Comparison of ENCODE assay signal across 31 cellular contexts in the genomic region with DNA sequence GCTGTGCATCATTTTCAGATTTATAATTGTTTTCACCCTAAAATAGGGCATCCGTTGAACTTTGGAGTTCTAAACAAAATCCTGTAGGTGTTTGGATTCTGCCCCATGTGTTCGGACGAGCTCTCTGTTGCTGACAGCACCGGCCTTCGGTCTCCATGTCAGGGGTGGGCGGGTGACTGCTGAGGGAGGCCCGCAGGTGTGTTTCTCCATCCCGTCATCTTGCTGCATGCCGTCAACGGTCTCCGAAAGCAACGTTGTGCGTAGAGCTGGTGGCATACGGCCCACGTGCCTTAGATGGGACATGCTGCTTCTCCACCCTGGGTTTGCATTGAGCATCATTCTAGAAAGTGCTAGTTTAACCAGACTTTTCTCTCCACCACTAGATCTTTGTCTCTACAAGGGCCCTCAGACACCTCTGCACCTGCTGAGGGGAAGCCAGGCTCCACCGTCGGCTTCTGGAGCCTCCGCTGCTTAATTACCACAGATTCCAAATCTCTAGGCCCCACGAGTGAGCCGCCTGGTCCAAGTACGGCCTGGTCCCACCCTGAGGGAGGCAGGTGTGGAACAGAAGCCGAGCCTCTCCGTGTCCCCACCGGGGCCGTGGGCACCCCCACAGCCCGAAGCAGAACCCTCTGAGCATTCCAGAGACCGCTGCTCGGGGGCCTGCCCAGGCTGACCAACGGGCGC. TPM values are rescaled to one million over a fixed set of nuclear protein-coding genes. Genes with fewer than 3 reads are reported as not detected.
"Had no signal": no experiment of that assay in that cellular context is flagged by ENCODE, and none has a peak within 500 bp of the region (broad histone marks: within the 10 kb centered on the region; RNA-seq: fewer than 3 reads in every experiment).

No MANE protein-coding gene starts in this region.

- H3K4me3 ChIP-seq: body of pancreas, cardiac muscle cell, gastrocnemius medialis, ovary, prostate gland, skin epidermis, suprapubic skin, tibial artery had no signal

- H3K4me1 Mint-ChIP-seq: activated T-helper 17 cell treated with anti-CD3 and anti-CD28 coated beads, Interleukin-2, amount 50 U/mL, for 72 hours had no signal

- H3K36me3 ChIP-seq: ovary, prostate gland had no signal

- H3K4me1 ChIP-seq: body of pancreas, gastrocnemius medialis, prostate gland, suprapubic skin, tibial artery had no signal

- H3K27me3 Mint-ChIP-seq: activated CD4-positive, alpha-beta T cell treated with anti-CD3 and anti-CD28 coated beads, Interleukin-2, amount 10 ng/mL, durations not matched to agents 24 days and 14 days; activated CD8-positive, alpha-beta T cell treated with anti-CD3 and anti-CD28 coated beads for 36 hours; activated naive CD8-positive, alpha-beta T cell; activated T-helper 17 cell treated with anti-CD3 and anti-CD28 coated beads, Interleukin-2, amount 50 U/mL, for 72 hours; effector memory CD8-positive, alpha-beta T cell; naive B cell; stimulated activated memory B cell treated with anti-CD40 and anti-IgM and Interleukin-4, amounts not matched to agents 10 μg/mL and 1 μg/mL and 100 μg/mL, for 72 hours had no signal

- H3K9me3 Mint-ChIP-seq: activated CD4-positive, alpha-beta T cell treated with anti-CD3 and anti-CD28 coated beads, Interleukin-2, amount 10 ng/mL, durations not matched to agents 24 days and 14 days; activated CD8-positive, alpha-beta T cell treated with anti-CD3 and anti-CD28 coated beads for 36 hours; activated T-cell treated with anti-CD3 and anti-CD28 coated beads, Interleukin-2, amount 50 U/mL, for 4 hours; activated T-helper 17 cell treated with anti-CD3 and anti-CD28 coated beads, Interleukin-2, amount 50 U/mL, for 72 hours; effector memory CD8-positive, alpha-beta T cell; naive B cell; stimulated activated memory B cell treated with anti-CD40 and anti-IgM and Interleukin-4, amounts not matched to agents 10 μg/mL and 1 μg/mL and 100 μg/mL, for 72 hours had no signal

- H3K27me3 ChIP-seq: body of pancreas, cardiac muscle cell, gastrocnemius medialis, neutrophil, ovary, suprapubic skin, tibial artery had no signal

- H3K9me3 ChIP-seq: body of pancreas, gastrocnemius medialis, neutrophil, ovary, prostate gland, suprapubic skin, tibial artery had no signal

- H3K27ac ChIP-seq: body of pancreas, cardiac muscle cell, gastrocnemius medialis, neutrophil, ovary, prostate gland, skin epidermis, suprapubic skin, tibial artery had no signal

- ATAC-seq: activated CD8-positive, alpha-beta T cell treated with anti-CD3 and anti-CD28 coated beads for 36 hours; activated T-cell treated with anti-CD3 and anti-CD28 coated beads, Interleukin-2, amount 50 U/mL, for 4 hours; activated T-helper 17 cell treated with anti-CD3 and anti-CD28 coated beads, Interleukin-2, amount 50 U/mL, for 72 hours; body of pancreas; effector memory CD8-positive, alpha-beta T cell; gastrocnemius medialis; sciatic nerve had no signal

- H3K27ac Mint-ChIP-seq: activated CD4-positive, alpha-beta T cell treated with anti-CD3 and anti-CD28 coated beads, Interleukin-2, amount 10 ng/mL, durations not matched to agents 24 days and 14 days; activated CD8-positive, alpha-beta T cell treated with anti-CD3 and anti-CD28 coated beads for 36 hours; activated naive CD8-positive, alpha-beta T cell had no signal

- DNase-seq: activated CD4-positive, alpha-beta T cell treated with anti-CD3 and anti-CD28 coated beads, Interleukin-2, amount 10 ng/mL, durations not matched to agents 24 days and 14 days; activated CD4-positive, CD25-positive, alpha-beta regulatory T cell treated with anti-CD3 and anti-CD28 coated beads, Interleukin-2, amount 50 U/mL, for 72 hours; activated CD8-positive, alpha-beta T cell treated with anti-CD3 and anti-CD28 coated beads for 36 hours; activated naive CD4-positive, alpha-beta T cell treated with Interleukin-2 at 50 U/mL for 16 hours; activated T-cell treated with anti-CD3 and anti-CD28 coated beads, Interleukin-2, amount 50 U/mL, for 4 hours; anterior cingulate cortex; body of pancreas; cortex of kidney; effector memory CD8-positive, alpha-beta T cell; erythroblast; gastrocnemius medialis; glutamatergic neuron; hippocampal formation; mammary epithelial cell; nephron progenitor cell; ovary; retina; stimulated activated CD4-positive, alpha-beta T cell treated with anti-CD3 and anti-CD28 coated beads, Interleukin-12 subunit alpha, Interleukin-12 subunit beta, amount 100 ng/mL, for 4 hours; stimulated activated CD4-positive, alpha-beta T cell treated with anti-CD3 and anti-CD28 coated beads, Interleukin-4, amount 100 ng/mL, for 1 hour; T-helper 2 cell; tibial artery had no signal

- H3K4me3 Mint-ChIP-seq: activated CD4-positive, alpha-beta T cell treated with anti-CD3 and anti-CD28 coated beads, Interleukin-2, amount 10 ng/mL, durations not matched to agents 24 days and 14 days; activated CD8-positive, alpha-beta T cell treated with anti-CD3 and anti-CD28 coated beads for 36 hours; activated naive CD8-positive, alpha-beta T cell; activated T-cell treated with anti-CD3 and anti-CD28 coated beads, Interleukin-2, amount 50 U/mL, for 4 hours; activated T-helper 17 cell treated with anti-CD3 and anti-CD28 coated beads, Interleukin-2, amount 50 U/mL, for 72 hours; effector memory CD8-positive, alpha-beta T cell; nephron progenitor cell; stimulated activated memory B cell treated with anti-CD40 and anti-IgM and Interleukin-4, amounts not matched to agents 10 μg/mL and 1 μg/mL and 100 μg/mL, for 72 hours had no signal

RNA-seq across cellular contexts. Expression of a gene that starts 15.7 kb away (rescaled TPM):
- polyA plus RNA-seq: mammary epithelial cell had no signal
